8 cellular contexts compared by ENCODE assay signal in the genomic region with DNA sequence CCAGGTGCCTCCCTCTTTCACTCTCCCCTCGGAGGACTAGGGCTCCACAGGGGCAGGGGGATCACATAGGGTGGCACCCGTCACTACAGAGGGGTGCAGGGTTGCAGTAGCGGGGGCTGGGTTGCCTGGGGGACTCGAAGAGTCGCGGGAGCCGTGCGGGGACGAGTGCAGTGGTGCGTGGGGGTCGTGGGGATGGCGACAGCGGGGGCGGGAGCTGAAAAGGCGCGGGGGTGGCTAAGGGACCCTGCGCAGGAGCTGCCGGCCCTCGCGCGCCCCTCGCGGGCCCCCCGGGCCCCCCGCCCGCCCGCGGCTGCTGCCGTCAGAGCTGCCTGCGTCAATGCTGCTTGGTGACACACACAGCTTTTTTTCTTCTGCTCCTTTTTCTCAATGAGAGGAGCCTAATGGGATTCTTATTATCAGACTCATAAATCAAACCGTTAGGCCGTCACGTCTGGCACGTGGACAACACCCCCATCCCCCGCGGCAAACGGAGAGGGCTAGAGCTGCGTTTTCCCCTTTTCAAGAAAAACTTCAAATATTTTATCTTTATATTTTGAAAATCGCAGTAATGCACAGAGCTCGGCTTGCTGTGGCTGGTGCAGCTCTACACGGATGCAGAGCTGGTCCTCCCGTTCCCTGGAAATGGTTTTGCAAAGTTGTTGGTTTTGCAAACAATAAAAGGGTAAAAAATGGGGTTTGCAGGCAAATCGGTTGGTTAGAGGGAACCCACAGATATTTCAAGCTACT.
DNase-seq lines count a peak whose midpoint lies in the region; ATAC-seq, FAIRE-seq and TF ChIP-seq lines count a peak whose summit lies in the region.

No MANE protein-coding gene starts in this region.

- peak overlapping the region; percentile 69 for H3K4me2 ChIP-seq in parathyroid adenoma (ENCODE audit: low read length)

- intact Hi-C loops in Panc1 (cut with micrococcal nuclease; ENCODE audit: unreplicated experiment), result no loop called here

- H3K9ac ChIP-seq in parathyroid adenoma, result no peak overlapping the region

- DNase-seq in Daoy (ENCODE audit: low read depth) (peak; percentile 39), Panc1 (ENCODE audit: low read depth, low spot score) (no peak), frontal cortex (ENCODE audit: low spot score in 2 of 2) (peak; percentile 82 to 83), RPMI8226 (no peak), NCI-H2081 treated with DMSO at 0.1 percent for 48 hours (lab: John Stamatoyannopoulos, UW) (no peak), NCI-H187 (lab: John Stamatoyannopoulos, UW) (no peak)

- no peak overlapping the region for H3K4me3 ChIP-seq in Panc1 (ENCODE audit: low read depth in 2 of 2, low read length in 2 of 2)
- H3K4me3 ChIP-seq in parathyroid adenoma (ENCODE audit: low read depth, low read length), result peak overlapping the region; percentile 33

- no peak for FAIRE-seq in frontal cortex (lab: Jason Lieb, UNC)

- CTCF ChIA-PET in Panc1 (lab: Charles Lee), result no interaction called here

- H3K36me3 ChIP-seq in Panc1 (ENCODE audit: control insufficient read depth, insufficient read depth, low read length) (no peaks in the 10 kb centered on the region), parathyroid adenoma (ENCODE audit: control insufficient read depth, insufficient read depth, low read length) (no peaks in the 10 kb centered on the region)

- POLR2A ChIA-PET in Panc1 (lab: Charles Lee), result no interaction called here

- no peak overlapping the region for H3K27ac ChIP-seq in Panc1 (ENCODE audit: low read length)
- H3K27ac ChIP-seq in parathyroid adenoma, result peak overlapping the region; percentile 24

- H3K27me3 ChIP-seq in Panc1 (ENCODE audit: control insufficient read depth, insufficient read depth, low read length) (peaks cover 16% of the 10 kb centered on the region), parathyroid adenoma (ENCODE audit: control insufficient read depth, insufficient read depth, low read length) (peaks cover 15% of the 10 kb centered on the region)

- no TSS peak for BruUV-seq in Panc1 (replicated peaks; lab: Mats Ljungman, UMichigan)

- peaks cover 10% of the 10 kb centered on the region; the same call in 1 of the 2 replicates for H3K4me1 ChIP-seq in Panc1 (ENCODE audit: control insufficient read depth, insufficient read depth, low read length)
- no peaks in the 10 kb centered on the region for H3K4me1 ChIP-seq in parathyroid adenoma

- peak overlapping the region; percentile 60 for H2AFZ ChIP-seq in parathyroid adenoma

- H3K79me2 ChIP-seq in parathyroid adenoma, result no peaks in the 10 kb centered on the region

- H3K9me3 ChIP-seq in Panc1 (ENCODE audit: control insufficient read depth, insufficient read depth, low read depth, low read length) (no peaks in the 10 kb centered on the region), parathyroid adenoma (ENCODE audit: control insufficient read depth, low read length) (no peaks in the 10 kb centered on the region)

- in situ Hi-C loops in Panc1 (cut with HindIII; ENCODE audit: low pct_unique_long_range_greater_than_20kb, low sequenced_read_pairs), result no loop called here

- TF ChIP-seq CTCF in Panc1 (IDR thresholded peaks at IDR 0.05), result no peak
- TF ChIP-seq CTCF in parathyroid adenoma (IDR thresholded peaks at IDR 0.05), result no peak

- ATAC-seq in Panc1 (0 out of 2 replicates have a peak, but pooled peaks have one; percentile 46), HG03139 (IDR thresholded peaks at IDR 0.05; ENCODE audit: unreplicated experiment) (no peak)

Comparison
In these comparisons a context has a peak if more than half of its experiments do, and no peak if none do; other contexts are left out.
1. DNase-seq: peak in Daoy (single experiment) and frontal cortex (2 of 2); none in Panc1 (single experiment), RPMI8226 (single experiment), NCI-H2081 treated with DMSO at 0.1 percent for 48 hours (single experiment) and NCI-H187 (0 of 2).